Comparison of ENCODE assay signal across 8 cellular contexts in the genomic region with DNA sequence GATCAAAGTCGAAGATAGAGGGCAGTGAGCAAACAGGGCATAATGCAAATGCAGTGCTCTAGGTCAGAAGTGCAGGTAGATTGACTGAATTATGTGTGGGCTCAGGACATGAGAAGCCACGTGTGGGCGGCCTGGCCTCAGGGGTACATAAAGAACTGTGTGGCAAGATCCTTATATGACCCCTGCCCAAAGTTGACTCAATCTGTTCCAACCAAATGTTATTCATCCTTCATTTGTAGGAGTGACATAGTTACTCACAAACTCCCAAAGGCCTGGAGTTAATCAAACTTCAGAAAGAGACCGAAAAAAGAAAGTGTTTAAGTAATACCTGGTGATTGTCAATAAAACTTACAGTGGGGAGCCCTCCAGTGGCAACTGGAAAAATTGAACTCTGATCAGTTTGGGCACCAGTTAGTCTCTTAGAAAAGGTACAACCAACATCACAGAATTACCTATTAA.
DNase-seq lines count a peak whose midpoint lies in the region; ATAC-seq and TF ChIP-seq lines count a peak whose summit lies in the region.

No MANE protein-coding gene starts in this region.

- H2AFZ ChIP-seq in SK-N-SH (ENCODE audit: low read depth) = no peak overlapping the region

- no peaks in the 10 kb centered on the region for H3K79me2 ChIP-seq in SK-N-SH (ENCODE audit: insufficient read depth)

- H3F3A ChIP-seq in SK-N-SH (replicated peaks; ENCODE audit: insufficient read depth) = no peaks in the 10 kb centered on the region

- no peaks in the 10 kb centered on the region for H3K9me2 ChIP-seq in SK-N-SH

- H3K4me1 ChIP-seq in SK-N-SH (ENCODE audit: control insufficient read depth in 1 of 2, insufficient read depth in 2 of 2, low read depth in 1 of 2, low read length in 1 of 2) (peaks cover 0 to 3% of the 10 kb centered on the region in 2 experiments; a peak in 1 of 4 replicates), left ventricle myocardium inferior (peaks cover 11% of the 10 kb centered on the region), testis (peaks cover 12% of the 10 kb centered on the region)

- TF ChIP-seq EP300 in SK-N-SH (IDR thresholded peaks at IDR 0.05; ENCODE audit: borderline replicate concordance in 1 of 2, low read depth in 1 of 2, low read length in 1 of 2) = no peak

- intact Hi-C loops in left ventricle myocardium inferior (cut with micrococcal nuclease) (no loop called here), testis (cut with DNase I; ENCODE audit: low total_unique reads) (no loop called here)

- 74% methylated on average over 4 of the region's 4 CpGs for WGBS in SK-N-SH (ENCODE audit: low lambda C conversion rate)
- WGBS in testis, 2 donors = 53 to 58% methylated on average over 2 to 4 of the region's 4 CpGs

- H3K9ac ChIP-seq in SK-N-SH = no peak overlapping the region

- no peaks in the 10 kb centered on the region for H3K36me3 ChIP-seq in SK-N-SH (replicated peaks in 1 of 2; ENCODE audit: control insufficient read depth in 1 of 2, insufficient read depth in 2 of 2, low read length in 1 of 2)
- H3K36me3 ChIP-seq in left ventricle myocardium inferior = no peaks in the 10 kb centered on the region
- H3K36me3 ChIP-seq in testis (ENCODE audit: low read depth, missing control alignments) = no peaks in the 10 kb centered on the region

- H3K27me3 ChIP-seq in SK-N-SH (ENCODE audit: insufficient read depth) = no peaks in the 10 kb centered on the region
- H3K27me3 ChIP-seq in left ventricle myocardium inferior (ENCODE audit: low read depth) = no peaks in the 10 kb centered on the region
- no peaks in the 10 kb centered on the region for H3K27me3 ChIP-seq in testis

- H3K4me2 ChIP-seq in SK-N-SH = no peak overlapping the region

- ATAC-seq in GM19463 (IDR thresholded peaks at IDR 0.05; ENCODE audit: unreplicated experiment) = peak; percentile 60

- H4K20me1 ChIP-seq in SK-N-SH (ENCODE audit: insufficient read depth) = no peaks in the 10 kb centered on the region

- no peak for TF ChIP-seq POLR2A in testis (IDR thresholded peaks at IDR 0.05)

- TF ChIP-seq RAD21 in SK-N-SH (IDR thresholded peaks at IDR 0.05; ENCODE audit: low read length) = peak; percentile 75

- TF ChIP-seq CTCF in SK-N-SH (IDR thresholded peaks at IDR 0.05) (peak; percentile 67), left ventricle myocardium inferior (IDR thresholded peaks at IDR 0.05; ENCODE audit: borderline replicate concordance) (peak; percentile 60), testis (IDR thresholded peaks at IDR 0.05) (peak in 2 of 3 experiments; percentile 38 to 52)

- CTCF ChIA-PET in SK-N-SH (lab: Yijun Ruan, JAX) = interaction anchor here (0.6 to 1.5 kb wide), 7 partner anchors 13 to 900 kb away, joined by 3 to 6 read pairs (median 4); no protein-coding TSS in a partner anchor

- no peak overlapping the region for H3K4me3 ChIP-seq in SK-N-SH (ENCODE audit: low read depth in 2 of 2, low read length in 1 of 2)
- H3K4me3 ChIP-seq in left ventricle myocardium inferior = no peak overlapping the region
- no peak overlapping the region for H3K4me3 ChIP-seq in testis

- POLR2A ChIA-PET in SK-N-SH (lab: Yijun Ruan, JAX) = no interaction called here

- H3K27ac ChIP-seq in SK-N-SH (ENCODE audit: low read depth in 2 of 2, low read length in 1 of 2) (no peak overlapping the region), left ventricle myocardium inferior (replicated peaks) (no peak overlapping the region), testis (no peak overlapping the region)

- DNase-seq in COLO829 (ENCODE audit: low spot score) = peak; percentile 59
- DNase-seq in SK-N-SH = peak; percentile 23
- no peak for DNase-seq in left ventricle myocardium inferior
- DNase-seq in testis = peak; percentile 27
- no peak for DNase-seq in GF-D8 (lab: John Stamatoyannopoulos, UW)
- DNase-seq in 8988T = no peak
- no peak for DNase-seq in NCI-H524 treated with DMSO at 0.1 percent for 48 hours (lab: John Stamatoyannopoulos, UW)

- H3K9me3 ChIP-seq in SK-N-SH = no peaks in the 10 kb centered on the region
- H3K9me3 ChIP-seq in left ventricle myocardium inferior (replicated peaks) = no peaks in the 10 kb centered on the region
- H3K9me3 ChIP-seq in testis = no peaks in the 10 kb centered on the region

TF ChIP-seq in SK-N-SH, 30 proteins besides CTCF, POLR2A, EP300 and RAD21:
- TF ChIP-seq ZBTB33 (IDR thresholded peaks at IDR 0.05; ENCODE audit: borderline replicate concordance, low read depth) (no peak), SMC3 (IDR thresholded peaks at IDR 0.05; ENCODE audit: low read depth, low read length) (peak; percentile 49; the same call in 1 of the 2 replicates), RCOR1 (IDR thresholded peaks at IDR 0.05; ENCODE audit: low read length) (0 out of 2 replicates have a peak, but pooled peaks have one; percentile 23), YY1 (IDR thresholded peaks at IDR 0.05; ENCODE audit: low read depth) (no peak), RFX5 (IDR thresholded peaks at IDR 0.05; ENCODE audit: low read length) (no peak), POLR2AphosphoS5 (IDR thresholded peaks at IDR 0.05; ENCODE audit: low read depth, low read length) (no peak), TCF12 (IDR thresholded peaks at IDR 0.05) (peak; percentile 9; the same call in 1 of the 2 replicates), RXRA (IDR thresholded peaks at IDR 0.05; ENCODE audit: borderline replicate concordance, low read depth) (no peak)

Comparison
In these comparisons a context has a peak if more than half of its experiments do, and no peak if none do; other contexts are left out.
1. DNase-seq: peak in COLO829 (single experiment), SK-N-SH (single experiment) and testis (single experiment); none in left ventricle myocardium inferior (single experiment), GF-D8 (single experiment), 8988T (single experiment) and NCI-H524 treated with DMSO at 0.1 percent for 48 hours (single experiment).
2. Peak in every context shown above with its lines, with median percentiles within 50 percentile points of each other: CTCF ChIP-seq.